In the genomic region with DNA sequence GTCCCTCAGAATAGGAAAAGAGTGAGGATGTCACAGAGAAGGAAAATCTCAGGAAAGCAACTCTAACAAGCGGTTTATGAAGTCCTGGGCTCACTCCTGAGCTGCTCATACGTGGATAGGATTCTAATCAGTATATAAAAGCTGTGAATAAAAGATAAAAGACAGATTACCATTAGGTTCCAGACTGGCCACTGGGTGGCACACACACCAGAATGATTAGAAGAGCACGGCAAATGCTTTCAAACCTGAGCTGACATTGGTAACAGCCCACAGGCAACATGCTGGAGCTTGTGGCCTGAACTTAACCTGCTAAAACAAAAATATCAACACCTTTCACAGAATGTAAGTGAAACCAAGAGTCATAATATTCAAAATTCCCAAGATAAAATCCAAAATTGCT, we compare ENCODE assay signal across 1 cellular context.
TF ChIP-seq lines count a peak whose summit lies in the region.

No MANE protein-coding gene starts in this region.

TF ChIP-seq in H1, 55 proteins besides CTCF, POLR2A, EP300 and RAD21 (continued from another document):
- no peak for TF ChIP-seq CHD7 (IDR thresholded peaks at IDR 0.05; ENCODE audit: insufficient replicate concordance, low read length)
- no peak for TF ChIP-seq RFX5 (IDR thresholded peaks at IDR 0.05; ENCODE audit: borderline replicate concordance, low read depth, low read length)
- TF ChIP-seq POU5F1 (IDR thresholded peaks at IDR 0.05; ENCODE audit: low read depth, low read length) = no peak
- TF ChIP-seq EZH2 (IDR thresholded peaks at IDR 0.05; ENCODE audit: low read depth, low read length, severe bottlenecking) = no peak
- no peak for TF ChIP-seq BACH1 (IDR thresholded peaks at IDR 0.05; ENCODE audit: low read length)
- TF ChIP-seq SIN3A (conservative IDR thresholded peaks at IDR 0.05 in 1 of 2, IDR thresholded peaks at IDR 0.05 in 1 of 2; ENCODE audit: low read depth in 1 of 2, low read length in 2 of 2) = no peak
- TF ChIP-seq BCL11A (IDR thresholded peaks at IDR 0.05; ENCODE audit: low read depth in 2 of 2, low read length in 2 of 2) = no peak
- TF ChIP-seq PHF8 (conservative IDR thresholded peaks at IDR 0.05; ENCODE audit: low read depth, low read length) = no peak
- TF ChIP-seq CHD1 (IDR thresholded peaks at IDR 0.05; ENCODE audit: low read depth, low read length) = no peak
- no peak for TF ChIP-seq GABPA (IDR thresholded peaks at IDR 0.05; ENCODE audit: borderline replicate concordance, insufficient read depth, low read length)
- TF ChIP-seq, protein P1, sequence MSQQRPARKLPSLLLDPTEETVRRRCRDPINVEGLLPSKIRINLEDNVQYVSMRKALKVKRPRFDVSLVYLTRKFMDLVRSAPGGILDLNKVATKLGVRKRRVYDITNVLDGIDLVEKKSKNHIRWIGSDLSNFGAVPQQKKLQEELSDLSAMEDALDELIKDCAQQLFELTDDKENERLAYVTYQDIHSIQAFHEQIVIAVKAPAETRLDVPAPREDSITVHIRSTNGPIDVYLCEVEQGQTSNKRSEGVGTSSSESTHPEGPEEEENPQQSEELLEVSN (IDR thresholded peaks at IDR 0.05) = no peak
TF ChIP-seq in H1: peak in this region for 0.
